ENCODE assay signal across 8 cellular contexts in genomic region chr2:212686285-212686895, GRCh38.
DNase-seq lines count a peak whose midpoint lies in the region; ATAC-seq and TF ChIP-seq lines count a peak whose summit lies in the region.

No MANE protein-coding gene starts in this region.

- no peak overlapping the region for H3K27ac Mint-ChIP-seq in CD4-positive, alpha-beta memory T cell

- POLR2A ChIA-PET in CD4-positive, alpha-beta memory T cell (lab: Charles Lee; ENCODE audit: partially characterized antibody), result no interaction called here

- H2AFZ ChIP-seq in OCI-LY3 (ENCODE audit: low read depth, low read length), result 0 out of 2 replicates have a peak overlapping the region, but pooled peaks have one; percentile 31

- H3K9me3 ChIP-seq in CD4-positive, alpha-beta memory T cell (ENCODE audit: control insufficient read depth in 1 of 2, low read length in 2 of 2), result no peaks in the 10 kb centered on the region
- no peaks in the 10 kb centered on the region for H3K9me3 ChIP-seq in OCI-LY3 (ENCODE audit: insufficient read depth, low read length)
- no peaks in the 10 kb centered on the region for H3K9me3 ChIP-seq in tibial artery

- no peak overlapping the region for H3K4me3 Mint-ChIP-seq in CD4-positive, alpha-beta memory T cell

- H3K36me3 Mint-ChIP-seq in CD4-positive, alpha-beta memory T cell, result no peaks in the 10 kb centered on the region

- H3K27me3 ChIP-seq in CD4-positive, alpha-beta memory T cell (ENCODE audit: insufficient read depth, low read length), result no peaks in the 10 kb centered on the region
- peaks cover 6% of the 10 kb centered on the region for H3K27me3 ChIP-seq in OCI-LY3 (ENCODE audit: low read depth, low read length)
- no peaks in the 10 kb centered on the region for H3K27me3 ChIP-seq in tibial artery

- no peaks in the 10 kb centered on the region for H4K20me1 ChIP-seq in OCI-LY3 (ENCODE audit: insufficient read depth, low read length)

- peak; percentile 87 for TF ChIP-seq CTCF in OCI-LY3 (IDR thresholded peaks at IDR 0.05; ENCODE audit: low read depth, low read length)
- TF ChIP-seq CTCF in fibroblast of pulmonary artery (IDR thresholded peaks at IDR 0.05; ENCODE audit: low read length, missing control alignments), result peak; percentile 86
- TF ChIP-seq CTCF in omental fat pad (IDR thresholded peaks at IDR 0.05), result peak in 1 of 3 donors; percentile 27
- peak; percentile 72 to 86 for TF ChIP-seq CTCF in tibial artery (IDR thresholded peaks at IDR 0.05)

- no peak overlapping the region for H3K27ac ChIP-seq in CD4-positive, alpha-beta memory T cell (ENCODE audit: low read depth, low read length)
- H3K27ac ChIP-seq in OCI-LY3 (ENCODE audit: low read length) (no peak overlapping the region), tibial artery (no peak overlapping the region)

- CTCF ChIA-PET in CD4-positive, alpha-beta memory T cell (lab: Charles Lee; ENCODE audit: partially characterized antibody), result interaction anchor here (0.7 to 1.0 kb wide), 2 partner anchors 11 to 467 kb away, joined by 3 to 4 read pairs; no protein-coding TSS in a partner anchor

- H3K4me3 ChIP-seq in CD4-positive, alpha-beta memory T cell (ENCODE audit: low read length in 2 of 2), result no peak overlapping the region
- peak overlapping the region; percentile 24; the same call in 1 of the 2 replicates for H3K4me3 ChIP-seq in OCI-LY3 (ENCODE audit: low read length)
- H3K4me3 ChIP-seq in fibroblast of pulmonary artery (replicated peaks; ENCODE audit: low read depth, low read length), result no peak overlapping the region
- no peak overlapping the region for H3K4me3 ChIP-seq in tibial artery

- peak overlapping the region; percentile 51 for H3K4me2 ChIP-seq in OCI-LY3 (ENCODE audit: low read length)

- no peaks in the 10 kb centered on the region for H3K9me3 Mint-ChIP-seq in CD4-positive, alpha-beta memory T cell

- no peaks in the 10 kb centered on the region for H3K4me1 ChIP-seq in CD4-positive, alpha-beta memory T cell (ENCODE audit: insufficient read depth, low read length)
- H3K4me1 ChIP-seq in OCI-LY3 (ENCODE audit: low read length) (peaks cover 12% of the 10 kb centered on the region), tibial artery (peaks cover 0 to 2% (median 0%) of the 10 kb centered on the region in 4 donors)

- intact Hi-C loops in CD4-positive, alpha-beta memory T cell (cut with micrococcal nuclease), result loop anchor here (1.0 kb wide), 1 partner anchor 467 kb away; no protein-coding TSS in a partner anchor
- intact Hi-C loops in tibial artery (cut with DNase I; ENCODE audit: low total_unique reads), result no loop called here

- H3K36me3 ChIP-seq in CD4-positive, alpha-beta memory T cell (ENCODE audit: insufficient read depth, low read length), result no peaks in the 10 kb centered on the region
- H3K36me3 ChIP-seq in OCI-LY3 (replicated peaks; ENCODE audit: low read depth, low read length) (no peaks in the 10 kb centered on the region), tibial artery (no peaks in the 10 kb centered on the region)

- ATAC-seq in GM19395 (IDR thresholded peaks at IDR 0.05; ENCODE audit: unreplicated experiment) (peak; percentile 81), HG03571 (IDR thresholded peaks at IDR 0.05; ENCODE audit: unreplicated experiment) (peak; percentile 59), omental fat pad (ENCODE audit: low FRiP score) (no peak)

- peaks cover 0 to 4% of the 10 kb centered on the region in 2 donors for H3K27me3 Mint-ChIP-seq in CD4-positive, alpha-beta memory T cell

- no peak overlapping the region for H3K9ac ChIP-seq in OCI-LY3 (ENCODE audit: low read length)

- H3K79me2 ChIP-seq in OCI-LY3 (ENCODE audit: low read length), result no peaks in the 10 kb centered on the region

- DNase-seq in CD4-positive, alpha-beta memory T cell, result peak in 4 of 5 donors; percentile 15 to 38 (median 24)
- DNase-seq in activated T-cell treated with anti-CD3 and anti-CD28 coated beads, Interleukin-2, amount 50 U/mL, for 1 hour, result peak; percentile 45
- DNase-seq in fibroblast of pulmonary artery (ENCODE audit: low read depth) (peak; percentile 85), omental fat pad (ENCODE audit: low spot score) (peak; percentile 41), tibial artery (peak in 1 of 2 donors; percentile 52)

- no peaks in the 10 kb centered on the region for H3K4me1 Mint-ChIP-seq in CD4-positive, alpha-beta memory T cell
